Comparison of ENCODE assay signal across 1 cellular context in the genomic region with DNA sequence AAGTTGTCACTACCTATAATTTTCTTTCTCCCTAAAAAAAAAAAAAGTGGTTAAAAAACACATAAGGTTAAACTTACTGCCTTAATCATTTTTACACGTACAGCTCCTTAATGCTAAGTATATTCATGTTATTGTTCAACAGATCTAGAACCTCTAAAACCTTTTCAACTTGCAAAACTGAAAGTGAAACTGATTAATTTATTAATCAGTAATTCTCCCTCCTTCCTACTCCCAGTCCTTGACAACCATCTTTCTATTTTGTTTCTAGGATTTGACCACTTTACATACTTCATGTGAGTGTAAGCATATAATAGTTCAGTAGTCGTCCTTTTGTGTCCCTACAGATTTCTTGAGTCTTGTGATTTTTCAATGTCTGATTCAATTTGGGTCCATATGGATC.
TF ChIP-seq lines count a peak whose summit lies in the region.

No MANE protein-coding gene starts in this region.

TF ChIP-seq in K562, 482 proteins besides CTCF, POLR2A, EP300 and RAD21 (continued from another document):
- TF ChIP-seq ETV6 (IDR thresholded peaks at IDR 0.05; ENCODE audit: borderline replicate concordance in 1 of 2, low read depth in 2 of 2, low read length in 1 of 2) (no peak), ETV6 (CRISPR knock-in tag; IDR thresholded peaks at IDR 0.05; ENCODE audit: borderline replicate concordance) (no peak), MCM7 (IDR thresholded peaks at IDR 0.05) (no peak), THRAP3 (IDR thresholded peaks at IDR 0.05; ENCODE audit: borderline replicate concordance) (no peak)
